Comparison of ENCODE assay signal across 8 cellular contexts in genomic region chr11:117097567-117098268, GRCh38. TPM values are rescaled to one million over a fixed set of nuclear protein-coding genes. Genes with fewer than 3 reads are reported as not detected.
DNase-seq lines count a peak whose midpoint lies in the region; ATAC-seq and TF ChIP-seq lines count a peak whose summit lies in the region.

No MANE protein-coding gene starts in this region.

- H3K27ac ChIP-seq in C4-2B: peak overlapping the region; percentile 94

- H3K9me3 Mint-ChIP-seq in central memory CD8-positive, alpha-beta T cell: no peaks in the 10 kb centered on the region

- peak in 2 of 3 donors; percentile 10 to 30 for DNase-seq in T-helper 17 cell
- DNase-seq in central memory CD8-positive, alpha-beta T cell (ENCODE audit: low spot score in 2 of 2): peak; percentile 20 to 29
- peak; percentile 80 for DNase-seq in left kidney (ENCODE audit: low read depth, low spot score)
- peak; percentile 16 to 43 for DNase-seq in stimulated activated CD4-positive, alpha-beta T cell treated with anti-CD3 and anti-CD28 coated beads, Interleukin-4, amount 100 ng/mL, for 4 hours
- no peak for DNase-seq in NCI-H1694 (lab: John Stamatoyannopoulos, UW)

- no peak for TF ChIP-seq CTCF in C4-2B (conservative IDR thresholded peaks at IDR 0.05)

- H3K36me3 Mint-ChIP-seq in T-helper 17 cell (ENCODE audit: low read depth): peaks cover 5% of the 10 kb centered on the region
- H3K36me3 Mint-ChIP-seq in central memory CD8-positive, alpha-beta T cell (ENCODE audit: insufficient read depth): peaks cover 39% of the 10 kb centered on the region

- peaks cover 50% of the 10 kb centered on the region for H3K4me1 Mint-ChIP-seq in T-helper 17 cell
- peaks cover 61% of the 10 kb centered on the region for H3K4me1 Mint-ChIP-seq in central memory CD8-positive, alpha-beta T cell

- H3K27ac Mint-ChIP-seq in T-helper 17 cell: peak overlapping the region; percentile 98
- H3K27ac Mint-ChIP-seq in central memory CD8-positive, alpha-beta T cell (ENCODE audit: low read depth): peak overlapping the region; percentile 99

- ATAC-seq in GM19328 (IDR thresholded peaks at IDR 0.05; ENCODE audit: unreplicated experiment) (peak; percentile 20), HG03354 (IDR thresholded peaks at IDR 0.05; ENCODE audit: poor library complexity, severe bottlenecking, unreplicated experiment) (peak; percentile 34), T-helper 17 cell (no peak)
- peak; percentile 12 for ATAC-seq in central memory CD8-positive, alpha-beta T cell (replicated peaks; ENCODE audit: extremely low read depth, poor library complexity, severe bottlenecking)

- no peaks in the 10 kb centered on the region for H3K27me3 Mint-ChIP-seq in T-helper 17 cell
- no peaks in the 10 kb centered on the region for H3K27me3 Mint-ChIP-seq in central memory CD8-positive, alpha-beta T cell

- H3K4me3 Mint-ChIP-seq in T-helper 17 cell: peak overlapping the region; percentile 100
- H3K4me3 Mint-ChIP-seq in central memory CD8-positive, alpha-beta T cell: peak overlapping the region; percentile 88

- H3K9me3 ChIP-seq in T-helper 17 cell (ENCODE audit: control insufficient read depth, low read length, poor library complexity, severe bottlenecking): no peaks in the 10 kb centered on the region

RNA-seq across cellular contexts. Expression of gene SIK3, which starts 0.5 kb away (rescaled TPM):
- 10 to 100 TPM; 82.7 to 87.5 TPM for total RNA-seq in T-helper 17 cell

RNA-seq across cellular contexts. Expression of gene PAFAH1B2, which starts 46.4 kb away (rescaled TPM):
- total RNA-seq in T-helper 17 cell: 10 to 100 TPM; 31.1 to 43.4 TPM
